Comparison of ENCODE assay signal across 20 cellular contexts in the genomic region with DNA sequence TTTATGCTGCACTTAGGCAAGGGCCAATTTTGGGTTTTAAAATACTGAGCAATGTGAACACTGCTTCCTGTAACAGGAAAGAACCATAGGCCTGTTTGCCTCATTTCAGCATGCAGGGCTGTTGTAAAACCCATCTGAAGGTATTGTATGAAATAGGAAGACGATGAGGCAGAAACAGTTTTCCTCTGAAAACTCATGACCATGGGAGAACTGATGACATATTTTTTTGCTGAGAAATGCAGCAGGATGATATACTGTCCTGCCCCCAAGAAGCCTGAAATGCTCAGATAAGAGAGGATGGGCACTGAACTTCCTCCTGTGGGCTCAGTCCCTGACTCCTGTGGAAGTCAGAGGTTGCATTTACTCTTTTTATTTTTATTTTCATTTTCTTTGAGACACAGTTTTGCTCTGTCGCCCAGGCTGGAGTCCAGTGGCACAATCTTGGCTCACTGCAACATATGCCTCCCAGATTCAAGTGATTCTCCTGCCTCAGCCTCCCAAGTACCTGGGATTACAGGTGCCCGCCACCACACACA. TPM values are rescaled to one million over a fixed set of nuclear protein-coding genes. Genes with fewer than 3 reads are reported as not detected.
DNase-seq lines count a peak whose midpoint lies in the region; ATAC-seq and TF ChIP-seq lines count a peak whose summit lies in the region.
"Had no signal": no experiment of that assay in that cellular context is flagged by ENCODE, and none has a peak within 500 bp of the region (broad histone marks: within the 10 kb centered on the region; RNA-seq: fewer than 3 reads in every experiment).

No MANE protein-coding gene starts in this region.

- TF ChIP-seq EP300 in upper lobe of left lung (IDR thresholded peaks at IDR 0.05): no peak

- H3K27me3 ChIP-seq in upper lobe of left lung: no peaks in the 10 kb centered on the region

- H3K36me3 ChIP-seq in upper lobe of left lung: peaks cover 0 to 35% (median 5%) of the 10 kb centered on the region in 4 donors

- ATAC-seq in upper lobe of left lung (ENCODE audit: low FRiP score in 2 of 2): peak in 1 of 2 donors; percentile 53
- ATAC-seq in GM19463 (IDR thresholded peaks at IDR 0.05; ENCODE audit: unreplicated experiment): no peak
- ATAC-seq: PC-3 had no signal

- peak in 1 of 4 donors; percentile 13 for TF ChIP-seq POLR2A in upper lobe of left lung (IDR thresholded peaks at IDR 0.05)

- no peak overlapping the region for H3K4me3 ChIP-seq in fibroblast of pulmonary artery (replicated peaks; ENCODE audit: low read depth, low read length)
- H3K4me3 ChIP-seq in upper lobe of left lung: no peak overlapping the region
- H3K4me3 ChIP-seq: thoracic aorta had no signal

- H3K9me3 ChIP-seq in upper lobe of left lung: no peaks in the 10 kb centered on the region
- H3K9me3 ChIP-seq: thoracic aorta had no signal

- 64 to 69% methylated on average over 3 of the region's 3 CpGs for WGBS in upper lobe of left lung, 2 donors

- TF ChIP-seq CTCF in fibroblast of pulmonary artery (IDR thresholded peaks at IDR 0.05; ENCODE audit: low read length, missing control alignments) (no peak), upper lobe of left lung (IDR thresholded peaks at IDR 0.05) (no peak)

- DNase-seq in Kasumi-1 (lab: John Stamatoyannopoulos, UW) (peak; percentile 95 to 96), SKM-1 (lab: John Stamatoyannopoulos, UW; ENCODE audit: unreplicated experiment) (peak; percentile 30), fibroblast of pulmonary artery (ENCODE audit: low read depth) (peak; percentile 50), upper lobe of left lung (no peak), HT-29 (ENCODE audit: low spot score) (no peak), G401 (ENCODE audit: low spot score) (no peak)
- DNase-seq: activated B cell treated with CpG ODN at 0.5 μM for 24 hours; anterior cingulate cortex; CD4-positive, alpha-beta T cell; NCI-H187 treated with DMSO at 0.1 percent for 48 hours; PC-3; right cardiac atrium; stimulated activated CD4-positive, alpha-beta T cell treated with anti-CD3 and anti-CD28 coated beads, Interleukin-2, amount 100 ng/mL, for 24 hours; SW 1271 had no signal

- peak overlapping the region in 3 of 4 donors; percentile 46 to 80 (median 67) for H3K27ac ChIP-seq in upper lobe of left lung
- H3K27ac ChIP-seq: KMS-11, thoracic aorta had no signal

- peaks cover 0 to 3% (median 0%) of the 10 kb centered on the region in 4 donors for H3K4me1 ChIP-seq in upper lobe of left lung

- in situ Hi-C loops in G401 (cut with HindIII; ENCODE audit: low sequenced_read_pairs): no loop called here

RNA-seq across cellular contexts. Expression of a gene that starts 17.4 kb away (rescaled TPM):
- 10 to 100 TPM; 33.6 to 73.2 (median 55.9) TPM for total RNA-seq in upper lobe of left lung
- 36.8 and 44.5 TPM in 2 replicates for total RNA-seq in HT-29 (2014; rRNA removed; shearing (Covaris generic))
- 0.68 and 1.4 TPM in 2 replicates for total RNA-seq in G401 (2014; rRNA removed; shearing (Covaris generic))
- total RNA-seq: activated B cell treated with CpG ODN at 0.5 μM for 24 hours had no signal

RNA-seq across cellular contexts. Expression of a gene that starts 55.1 kb away (rescaled TPM):
- 1 to 10 TPM in 1 of 6 donors, under 1 TPM in 2, not detected in 3; 0.26 to 7.6 (median 0.44) TPM for total RNA-seq in upper lobe of left lung
- total RNA-seq in HT-29 (2014; rRNA removed; shearing (Covaris generic)): not detected in 2 replicates
- total RNA-seq in G401 (2014; rRNA removed; shearing (Covaris generic)): not detected in 2 replicates
- total RNA-seq: activated B cell treated with CpG ODN at 0.5 μM for 24 hours; activated CD8-positive, alpha-beta memory T cell treated with anti-CD3 and anti-CD28 coated beads for 36 hours; activated T-helper 2 cell treated with anti-CD3 and anti-CD28 coated beads, Interferon-gamma antibody, Interleukin-2, Interleukin-4, amounts not matched to agents 10 μg/mL and 5 μg/mL and 100 μg/mL, durations not matched to agents 14 hours and 24 hours and 36 hours; CD4-positive, alpha-beta T cell; NCI-H460; PC-3; right cardiac atrium; thoracic aorta had no signal

Comparison
In these comparisons a context has a peak if more than half of its experiments do, and no peak if none do; other contexts are left out.
1. DNase-seq: peak in Kasumi-1 (2 of 2), SKM-1 (single experiment) and fibroblast of pulmonary artery (single experiment); none in upper lobe of left lung (0 of 2), HT-29 (single experiment) and G401 (single experiment).
2. RNA of a gene that starts 17.4 kb away (total RNA-seq): 33.6 to 73.2 TPM in upper lobe of left lung and 36.8 to 44.5 TPM in HT-29; 0.68 to 1.4 TPM in G401; every median in the first group is over 10 times any median in the second.